1 cellular context compared by ENCODE assay signal in genomic region chr6:168256940-168257339, GRCh38.
TF ChIP-seq lines count a peak whose summit lies in the region.

No MANE protein-coding gene starts in this region.

TF ChIP-seq in HepG2, 621 proteins besides CTCF, POLR2A, EP300 and RAD21 (continued from another document):
- TF ChIP-seq GLMP (CRISPR knock-in tag; IDR thresholded peaks at IDR 0.05; ENCODE audit: borderline replicate concordance): no peak
- TF ChIP-seq ZNF260 (CRISPR knock-in tag; IDR thresholded peaks at IDR 0.05; ENCODE audit: borderline replicate concordance, low read depth): no peak
- TF ChIP-seq ZSCAN12 (CRISPR knock-in tag; IDR thresholded peaks at IDR 0.05): no peak
- TF ChIP-seq FOXK2 (IDR thresholded peaks at IDR 0.05): 0 out of 2 replicates have a peak, but pooled peaks have one; percentile 7
- no peak for TF ChIP-seq ZFAT (CRISPR knock-in tag; conservative IDR thresholded peaks at IDR 0.05)
TF ChIP-seq in HepG2: peak in this region for 1.
